ENCODE assay signal across 9 cellular contexts in genomic region chr12:57868870-57869609, GRCh38. TPM values are rescaled to one million over a fixed set of nuclear protein-coding genes. Genes with fewer than 3 reads are reported as not detected.
DNase-seq lines count a peak whose midpoint lies in the region; ATAC-seq and TF ChIP-seq lines count a peak whose summit lies in the region.
"Had no signal": no experiment of that assay in that cellular context is flagged by ENCODE, and none has a peak within 500 bp of the region (broad histone marks: within the 10 kb centered on the region; RNA-seq: fewer than 3 reads in every experiment).

No MANE protein-coding gene starts in this region.

- H3K27ac ChIP-seq in skin epidermis (peak overlapping the region in 14 of 21 experiments; percentile 1 to 78 (median 48)), MM.1S (ENCODE audit: low read length) (no peak overlapping the region)

- 0 out of 2 replicates have a peak, but pooled peaks cover 9% of the 10 kb centered on the region for H3F3A ChIP-seq in MM.1S (ENCODE audit: insufficient read depth, low read length)

- H3K79me2 ChIP-seq in MM.1S (ENCODE audit: low read length) = no peaks in the 10 kb centered on the region

- no peaks in the 10 kb centered on the region for H3K9me2 ChIP-seq in MM.1S (replicated peaks; ENCODE audit: insufficient read depth, low read length)

- CTCF ChIA-PET in WTC11 (lab: Charles Lee) = interaction anchor here (1.0 to 2.3 kb wide), 6 partner anchors 22 to 112 kb away, joined by 3 to 14 read pairs (median 4); partner anchors contain the start of gene CTDSP2

- POLR2A ChIA-PET in WTC11 (lab: Charles Lee) = interaction anchor here (1.2 to 2.3 kb wide), 3 partner anchors 16 to 37 kb away, joined by 3 to 9 read pairs (median 5); partner anchors contain the start of gene CTDSP2

- H3K27me3 Mint-ChIP-seq in WTC11 (ENCODE audit: low read depth) = peaks cover 23% of the 10 kb centered on the region

- H3K4me3 ChIP-seq in skin epidermis (no peak overlapping the region), MM.1S (ENCODE audit: low read length) (no peak overlapping the region)

- H3K4me1 Mint-ChIP-seq in WTC11 = peaks cover 34% of the 10 kb centered on the region

- no peak overlapping the region for H3K4me3 Mint-ChIP-seq in WTC11

- no peaks in the 10 kb centered on the region for H3K36me3 ChIP-seq in MM.1S (replicated peaks; ENCODE audit: insufficient read depth, low read length)

- H2AFZ ChIP-seq in MM.1S (ENCODE audit: low read length) = no peak overlapping the region

- H3K27ac Mint-ChIP-seq in WTC11 = peak overlapping the region; percentile 41; the same call in 1 of the 2 replicates

- H3K36me3 Mint-ChIP-seq in WTC11 = no peaks in the 10 kb centered on the region

- H3K9me3 Mint-ChIP-seq in WTC11 = peaks cover 4% of the 10 kb centered on the region

- no peaks in the 10 kb centered on the region for H3K9me3 ChIP-seq in MM.1S (replicated peaks; ENCODE audit: insufficient read depth, low read length)

- H3K4me1 ChIP-seq in MM.1S (ENCODE audit: low read length) = peaks cover 4% of the 10 kb centered on the region; the same call in 1 of the 2 replicates

- TF ChIP-seq CTCF in WTC11 (IDR thresholded peaks at IDR 0.05) = no peak
- TF ChIP-seq CTCF in MM.1S (IDR thresholded peaks at IDR 0.05; ENCODE audit: low read length) = no peak

- no peaks in the 10 kb centered on the region for H3K27me3 ChIP-seq in MM.1S (replicated peaks; ENCODE audit: insufficient read depth, low read length)

- ATAC-seq in WTC11 = peak; percentile 57
- ATAC-seq in HG03565 (IDR thresholded peaks at IDR 0.05; ENCODE audit: unreplicated experiment) = no peak

- H3K4me2 ChIP-seq in MM.1S (ENCODE audit: low read depth, low read length) = no peak overlapping the region

- no peak overlapping the region for H3K9ac ChIP-seq in MM.1S (ENCODE audit: low read length)

- DNase-seq in GOT3 (lab: John Stamatoyannopoulos, UW) (peak; percentile 74), WTC11 (ENCODE audit: low spot score) (no peak), hypothalamus (lab: John Stamatoyannopoulos, UW) (peak in 32 of 51 donors; percentile 12 to 79 (median 39)), T-helper 2 cell (no peak), MM.1S (no peak)
- DNase-seq in activated naive CD4-positive, alpha-beta T cell treated with anti-CD3 and anti-CD28 coated beads, Interleukin-2, amount 50 U/mL, for 16 hours = no peak
- DNase-seq: RPMI8226 had no signal

- no peaks in the 10 kb centered on the region for H4K20me1 ChIP-seq in MM.1S (ENCODE audit: insufficient read depth, low read length)

TF ChIP-seq in WTC11, 78 proteins besides CTCF, POLR2A, EP300 and RAD21:
- TF ChIP-seq PRDM15 (CRISPR knock-in tag; IDR thresholded peaks at IDR 0.05) = 0 out of 2 replicates have a peak, but pooled peaks have one; percentile 16
- TF ChIP-seq ATF1 (CRISPR knock-in tag; IDR thresholded peaks at IDR 0.05) = no peak
TF ChIP-seq in WTC11: peak in this region for 1.

RNA-seq across cellular contexts. Expression of gene CTDSP2, which starts 22.5 kb away (rescaled TPM):
- total RNA-seq in WTC11 (2021) = 97.0 to 122 TPM (median 101 TPM) in 3 replicates

RNA-seq across cellular contexts. Expression of gene AVIL, which starts 50.5 kb away (rescaled TPM):
- 0.42 to 0.78 TPM (median 0.57 TPM) in 3 replicates for total RNA-seq in WTC11 (2021)

Comparison
In these comparisons a context has a peak if more than half of its experiments do, and no peak if none do; other contexts are left out.
1. DNase-seq: peak in GOT3 (single experiment) and hypothalamus (32 of 51); none in WTC11 (single experiment), T-helper 2 cell (0 of 5), activated naive CD4-positive, alpha-beta T cell treated with anti-CD3 and anti-CD28 coated beads, Interleukin-2, amount 50 U/mL, for 16 hours (single experiment) and MM.1S (single experiment).